ENCODE assay signal across 7 cellular contexts in genomic region chr2:170770304-170771048, GRCh38. TPM values are rescaled to one million over a fixed set of nuclear protein-coding genes. Genes with fewer than 3 reads are reported as not detected.
DNase-seq lines count a peak whose midpoint lies in the region; ATAC-seq lines count a peak whose summit lies in the region.

Gene ERICH2 (plus strand): TSS chr2:170770378. CDS start chr2:170770682, 304 bp downstream.

- peak; percentile 83 for DNase-seq in NCI-H2196 (lab: John Stamatoyannopoulos, UW; ENCODE audit: unreplicated experiment)
- DNase-seq in cerebellum (ENCODE audit: low spot score): peak; percentile 38
- peak; percentile 76 for DNase-seq in kidney glomerular epithelial cell (lab: John Stamatoyannopoulos, UW)
- DNase-seq in stimulated activated CD4-positive, alpha-beta T cell treated with anti-CD3 and anti-CD28 coated beads, Interleukin-15, amount 100 ng/mL, for 48 hours (ENCODE audit: low read depth in 2 of 2): peak; percentile 35 to 55

- ATAC-seq in GM18861 (IDR thresholded peaks at IDR 0.05; ENCODE audit: unreplicated experiment) (peak; percentile 49), HG03064 (IDR thresholded peaks at IDR 0.05; ENCODE audit: low read depth, unreplicated experiment) (peak; percentile 76)
- ATAC-seq in activated CD4-positive, CD25-positive, alpha-beta regulatory T cell treated with anti-CD3 and anti-CD28 coated beads, Interleukin-2, amount 50 U/mL, for 24 hours: peak; percentile 82 to 90

RNA-seq across cellular contexts. Expression of gene ERICH2, which starts in this region (rescaled TPM):
- total RNA-seq in cerebellum: not detected

Comparison
In these comparisons a context has a peak if more than half of its experiments do, and no peak if none do; other contexts are left out.
1. Peak in every context shown above with its lines: DNase-seq and ATAC-seq.
2. Peak in DNase-seq in cerebellum; RNA of the gene not detected or under 1 TPM.